In the genomic region with DNA sequence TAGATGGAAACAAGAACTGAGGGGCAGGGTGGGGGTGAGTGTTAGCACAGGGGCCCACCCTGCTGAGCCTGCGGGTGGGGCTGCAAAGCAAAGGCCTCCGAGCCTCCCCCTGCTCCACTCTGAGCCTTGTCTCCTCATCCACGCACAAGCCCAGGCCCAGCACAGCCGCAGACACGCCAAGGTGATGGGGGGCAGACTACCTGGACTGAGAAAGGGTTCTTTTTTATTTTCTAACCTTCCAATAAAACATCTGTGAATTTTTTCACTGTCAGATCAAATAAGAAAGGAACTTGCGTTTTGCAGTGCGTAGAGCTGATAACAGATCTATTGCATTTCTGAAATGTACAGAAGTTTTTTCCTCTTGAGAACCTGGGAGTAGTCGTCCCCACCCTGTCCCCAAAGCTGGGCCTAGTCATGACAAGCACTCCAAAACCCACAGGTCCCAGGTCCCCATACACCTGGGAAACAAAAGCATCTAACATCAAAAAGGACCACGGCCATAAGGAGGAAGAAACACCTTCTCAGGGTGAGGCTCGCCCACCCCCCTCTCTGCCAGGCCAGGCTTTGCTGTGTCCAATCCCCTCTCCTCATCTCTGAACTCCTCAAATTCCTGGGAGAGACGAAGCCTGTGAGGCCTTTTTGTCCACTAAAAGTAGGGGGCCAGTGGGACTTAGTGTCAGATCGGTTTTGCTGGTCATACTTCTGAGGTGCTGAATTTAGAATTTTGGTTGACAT, we compare ENCODE assay signal across 22 cellular contexts. TPM values are rescaled to one million over a fixed set of nuclear protein-coding genes. Genes with fewer than 3 reads are reported as not detected.
DNase-seq lines count a peak whose midpoint lies in the region; ATAC-seq and TF ChIP-seq lines count a peak whose summit lies in the region.
"Had no signal": no experiment of that assay in that cellular context is flagged by ENCODE, and none has a peak within 500 bp of the region (broad histone marks: within the 10 kb centered on the region; RNA-seq: fewer than 3 reads in every experiment).

No MANE protein-coding gene starts in this region.

- no peaks in the 10 kb centered on the region for H3K36me3 ChIP-seq in Caco-2 (ENCODE audit: control insufficient read depth, insufficient read depth, low read length)
- H3K36me3 ChIP-seq: BLaER1, thyroid gland had no signal

- no peak for DNase-seq in activated CD4-positive, alpha-beta T cell treated with anti-CD3 and anti-CD28 coated beads, Interleukin-2, amount 10 ng/mL, durations not matched to agents 7 days and 5 days
- no peak for DNase-seq in activated CD4-positive, alpha-beta T cell treated with anti-CD3 and anti-CD28 coated beads for 1 hour
- DNase-seq in posterior vena cava (ENCODE audit: low spot score) (peak; percentile 50), dorsolateral prefrontal cortex (no peak), Caco-2 (no peak)
- DNase-seq: KG1; mammary epithelial cell; NCI-H2081; SHP77 treated with DMSO at 0.1 percent for 48 hours; small intestine; stimulated activated CD4-positive, alpha-beta T cell treated with anti-CD3 and anti-CD28 coated beads, Interleukin-4, amount 100 ng/mL, for 24 hours; thyroid gland had no signal

- peaks cover 13% of the 10 kb centered on the region for H3K36me3 Mint-ChIP-seq in activated CD4-positive, alpha-beta T cell treated with anti-CD3 and anti-CD28 coated beads, Interleukin-2, amount 10 ng/mL, durations not matched to agents 7 days and 5 days (ENCODE audit: low read depth)
- H3K36me3 Mint-ChIP-seq in T-helper 1 cell treated with Interleukin-12 subunit alpha and Interleukin-12 subunit beta and Interleukin-4 antibody, amounts not matched to agents 30 μg/mL and 1 μg/mL, for 36 hours (ENCODE audit: low read depth) = peaks cover 11% of the 10 kb centered on the region
- peaks cover 2% of the 10 kb centered on the region for H3K36me3 Mint-ChIP-seq in activated naive CD8-positive, alpha-beta T cell
- H3K36me3 Mint-ChIP-seq in Caco-2 (ENCODE audit: insufficient read depth, unreplicated experiment) = no peaks in the 10 kb centered on the region

- BruUV-seq in Caco-2 (replicated peaks; lab: Mats Ljungman, UMichigan) = no TSS peak

- no peak for ATAC-seq in HG02884 (IDR thresholded peaks at IDR 0.05; ENCODE audit: unreplicated experiment)

- no peak for TF ChIP-seq CTCF in dorsolateral prefrontal cortex (IDR thresholded peaks at IDR 0.05 in 54 of 56, conservative IDR thresholded peaks at IDR 0.05 in 2 of 56; ENCODE audit: low read depth in 1 of 56, partially characterized antibody in 56 of 56)
- TF ChIP-seq CTCF in Caco-2 (IDR thresholded peaks at IDR 0.05; ENCODE audit: insufficient read depth in 1 of 2, low read depth in 1 of 2, low read length in 1 of 2, severe bottlenecking in 1 of 2, unreplicated experiment in 1 of 2) = no peak

- H3K9me3 Mint-ChIP-seq in activated CD4-positive, alpha-beta T cell treated with anti-CD3 and anti-CD28 coated beads, Interleukin-2, amount 10 ng/mL, durations not matched to agents 7 days and 5 days = peaks cover 3% of the 10 kb centered on the region
- H3K9me3 Mint-ChIP-seq in T-helper 1 cell treated with Interleukin-12 subunit alpha and Interleukin-12 subunit beta and Interleukin-4 antibody, amounts not matched to agents 30 μg/mL and 1 μg/mL, for 36 hours = peaks cover 4% of the 10 kb centered on the region
- no peaks in the 10 kb centered on the region for H3K9me3 Mint-ChIP-seq in activated naive CD8-positive, alpha-beta T cell (ENCODE audit: low read depth)
- H3K9me3 Mint-ChIP-seq in Caco-2 (ENCODE audit: unreplicated experiment) = no peaks in the 10 kb centered on the region

- intact Hi-C loops in posterior vena cava (cut with DNase I) (no loop called here), dorsolateral prefrontal cortex (cut with DNase I) (no loop called here), Caco-2 (cut with micrococcal nuclease; ENCODE audit: unreplicated experiment) (loop anchor here (5.0 kb wide), 1 partner anchor 1293 kb away; no protein-coding TSS in a partner anchor)

- H3K9me3 ChIP-seq in Caco-2 = no peaks in the 10 kb centered on the region
- H3K9me3 ChIP-seq: BLaER1, thyroid gland had no signal

- H3K4me1 Mint-ChIP-seq in activated CD4-positive, alpha-beta T cell treated with anti-CD3 and anti-CD28 coated beads, Interleukin-2, amount 10 ng/mL, durations not matched to agents 7 days and 5 days = peaks cover 91% of the 10 kb centered on the region
- peaks cover 79% of the 10 kb centered on the region for H3K4me1 Mint-ChIP-seq in T-helper 1 cell treated with Interleukin-12 subunit alpha and Interleukin-12 subunit beta and Interleukin-4 antibody, amounts not matched to agents 30 μg/mL and 1 μg/mL, for 36 hours (ENCODE audit: low read depth)
- H3K4me1 Mint-ChIP-seq in activated naive CD8-positive, alpha-beta T cell (ENCODE audit: low read depth) = peaks cover 92% of the 10 kb centered on the region
- no peaks in the 10 kb centered on the region for H3K4me1 Mint-ChIP-seq in Caco-2 (ENCODE audit: low read depth, unreplicated experiment)

- CTCF ChIA-PET in activated CD4-positive, alpha-beta T cell treated with anti-CD3 and anti-CD28 coated beads, Interleukin-2, amount 10 ng/mL, durations not matched to agents 7 days and 5 days (lab: Charles Lee) = interaction anchor here (0.7 to 3.5 kb wide), 9 partner anchors 8 to 50 kb away, joined by 3 to 29 read pairs (median 5); no protein-coding TSS in a partner anchor
- CTCF ChIA-PET in Caco-2 (lab: Charles Lee) = no interaction called here

- POLR2A ChIA-PET in activated CD4-positive, alpha-beta T cell treated with anti-CD3 and anti-CD28 coated beads, Interleukin-2, amount 10 ng/mL, durations not matched to agents 7 days and 5 days (lab: Charles Lee) = interaction anchor here (1.3 kb wide), 1 partner anchor 37 kb away, joined by 6 read pairs; no protein-coding TSS in a partner anchor
- POLR2A ChIA-PET in Caco-2 (lab: Charles Lee) = no interaction called here

- no peaks in the 10 kb centered on the region for H3K27me3 Mint-ChIP-seq in activated CD4-positive, alpha-beta T cell treated with anti-CD3 and anti-CD28 coated beads, Interleukin-2, amount 10 ng/mL, durations not matched to agents 7 days and 5 days
- H3K27me3 Mint-ChIP-seq in T-helper 1 cell treated with Interleukin-12 subunit alpha and Interleukin-12 subunit beta and Interleukin-4 antibody, amounts not matched to agents 30 μg/mL and 1 μg/mL, for 36 hours (ENCODE audit: low read depth) = no peaks in the 10 kb centered on the region
- no peaks in the 10 kb centered on the region for H3K27me3 Mint-ChIP-seq in activated naive CD8-positive, alpha-beta T cell
- H3K27me3 Mint-ChIP-seq in Caco-2 (ENCODE audit: insufficient read depth, unreplicated experiment) = no peaks in the 10 kb centered on the region

- H3K4me3 Mint-ChIP-seq in activated CD4-positive, alpha-beta T cell treated with anti-CD3 and anti-CD28 coated beads, Interleukin-2, amount 10 ng/mL, durations not matched to agents 7 days and 5 days = peak overlapping the region; percentile 84
- H3K4me3 Mint-ChIP-seq in T-helper 1 cell treated with Interleukin-12 subunit alpha and Interleukin-12 subunit beta and Interleukin-4 antibody, amounts not matched to agents 30 μg/mL and 1 μg/mL, for 36 hours = peak overlapping the region; percentile 81
- H3K4me3 Mint-ChIP-seq in activated naive CD8-positive, alpha-beta T cell = peak overlapping the region; percentile 73
- H3K4me3 Mint-ChIP-seq in Caco-2 (ENCODE audit: unreplicated experiment) = no peak overlapping the region
- H3K4me3 Mint-ChIP-seq: nephron had no signal

- H3K27ac Mint-ChIP-seq in activated CD4-positive, alpha-beta T cell treated with anti-CD3 and anti-CD28 coated beads, Interleukin-2, amount 10 ng/mL, durations not matched to agents 7 days and 5 days = peak overlapping the region; percentile 99
- H3K27ac Mint-ChIP-seq in T-helper 1 cell treated with Interleukin-12 subunit alpha and Interleukin-12 subunit beta and Interleukin-4 antibody, amounts not matched to agents 30 μg/mL and 1 μg/mL, for 36 hours = peak overlapping the region; percentile 94
- peak overlapping the region; percentile 96 for H3K27ac Mint-ChIP-seq in activated naive CD8-positive, alpha-beta T cell
- no peak overlapping the region for H3K27ac Mint-ChIP-seq in Caco-2 (ENCODE audit: unreplicated experiment)

- H3K27ac ChIP-seq in dorsolateral prefrontal cortex = no peak overlapping the region
- H3K27ac ChIP-seq: BLaER1, thyroid gland, VCaP had no signal

- no peaks in the 10 kb centered on the region for H3K4me1 ChIP-seq in Caco-2
- H3K4me1 ChIP-seq: thyroid gland had no signal

- peaks cover 0 to 3% (median 0%) of the 10 kb centered on the region in 45 donors for H3K27me3 ChIP-seq in dorsolateral prefrontal cortex
- no peaks in the 10 kb centered on the region for H3K27me3 ChIP-seq in Caco-2 (replicated peaks; ENCODE audit: control insufficient read depth, insufficient read depth, low read length)
- H3K27me3 ChIP-seq: BLaER1, thyroid gland had no signal

- H3K4me3 ChIP-seq in dorsolateral prefrontal cortex (no peak overlapping the region), Caco-2 (ENCODE audit: low read depth, low read length) (no peak overlapping the region)
- H3K4me3 ChIP-seq: BLaER1, thyroid gland had no signal

RNA-seq across cellular contexts. Expression of gene CD5, which starts 22.7 kb away (rescaled TPM):
- 100 to 1,000 TPM; 379 to 405 TPM for total RNA-seq in activated CD4-positive, alpha-beta T cell treated with anti-CD3 and anti-CD28 coated beads, Interleukin-2, amount 10 ng/mL, durations not matched to agents 7 days and 5 days
- total RNA-seq in posterior vena cava (under 1 TPM; 0.52 to 0.60 TPM), dorsolateral prefrontal cortex (1 to 10 TPM in 2 of 120 experiments, under 1 TPM in 99, not detected in 19; 0.14 to 2.2 (median 0.30) TPM), Caco-2 (2022) (not detected in 2 replicates)
- total RNA-seq: A172, cerebellum, mammary epithelial cell, NCI-H460, pulmonary artery endothelial cell had no signal

Comparison
In these comparisons a context has a peak if more than half of its experiments do, and no peak if none do; other contexts are left out.
1. RNA of gene CD5, which starts 22.7 kb away (total RNA-seq): 379 to 405 TPM in activated CD4-positive, alpha-beta T cell treated with anti-CD3 and anti-CD28 coated beads, Interleukin-2, amount 10 ng/mL, durations not matched to agents 7 days and 5 days; 0.52 to 0.60 TPM in posterior vena cava, 0.14 to 2.2 TPM in dorsolateral prefrontal cortex and not detected in Caco-2; every median in the first group is over 100 times any median in the second.